Comparison of ENCODE assay signal across 8 cellular contexts in the genomic region with DNA sequence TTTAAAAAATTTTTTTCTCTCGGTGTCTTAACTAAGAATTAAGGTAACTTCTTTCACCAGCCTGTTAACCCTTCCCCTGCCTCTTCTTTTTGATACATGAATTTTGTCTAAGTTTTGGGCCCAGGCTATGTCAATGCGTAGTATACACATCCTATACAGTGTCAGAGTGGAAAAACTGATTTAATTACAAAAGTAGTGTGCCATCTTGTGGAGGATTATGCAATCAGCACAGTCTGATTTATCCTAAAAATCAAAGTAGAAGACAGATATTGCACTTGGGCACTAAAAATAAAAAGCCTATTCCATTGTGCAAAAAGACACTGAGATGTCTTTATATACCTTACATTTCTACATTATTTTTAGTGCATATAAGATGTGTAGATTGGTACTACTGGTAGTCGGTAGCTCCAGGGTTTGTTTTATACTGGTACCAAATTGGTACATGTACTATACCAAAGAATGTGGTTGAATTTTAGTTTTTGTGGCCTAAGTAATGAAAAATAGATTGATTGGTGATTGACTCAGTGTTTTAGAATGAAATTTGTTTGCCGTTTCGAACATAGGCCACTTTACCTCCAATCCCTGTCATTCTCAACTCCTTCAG.
DNase-seq lines count a peak whose midpoint lies in the region; ATAC-seq and TF ChIP-seq lines count a peak whose summit lies in the region.

No MANE protein-coding gene starts in this region.

- H3K27ac ChIP-seq in CD4-positive, alpha-beta memory T cell (ENCODE audit: low read depth, low read length), result no peak overlapping the region

- H3K36me3 Mint-ChIP-seq in CD4-positive, alpha-beta memory T cell, result peaks cover 15 to 21% of the 10 kb centered on the region in 2 donors
- H3K36me3 Mint-ChIP-seq in type B pancreatic cell, result peaks cover 8% of the 10 kb centered on the region

- peaks cover 0 to 2% (median 0%) of the 10 kb centered on the region in 8 donors for H3K9me3 Mint-ChIP-seq in CD4-positive, alpha-beta memory T cell
- H3K9me3 Mint-ChIP-seq in type B pancreatic cell, result no peaks in the 10 kb centered on the region

- intact Hi-C loops in CD4-positive, alpha-beta memory T cell (cut with micrococcal nuclease), result loop anchor here (1.0 to 5.0 kb wide), 3 partner anchors 355 to 527 kb away; no protein-coding TSS in a partner anchor
- intact Hi-C loops in left colon (cut with DNase I, micrococcal nuclease) (loop anchor here in 1 of 2 donors (10.0 kb wide), 2 partner anchors 320 to 350 kb away; no protein-coding TSS in a partner anchor), posterior cingulate gyrus (cut with DNase I) (loop anchor here (5.0 to 10.0 kb wide), 4 partner anchors 97 to 520 kb away; a partner anchor contains a TSS)

- ATAC-seq in left colon (peak; percentile 73), HG02642 (IDR thresholded peaks at IDR 0.05; ENCODE audit: poor library complexity, unreplicated experiment) (no peak)

- TF ChIP-seq CTCF in cardiac fibroblast (IDR thresholded peaks at IDR 0.05; ENCODE audit: low read depth, low read length) (peak; percentile 56), type B pancreatic cell (conservative IDR thresholded peaks at IDR 0.05) (peak; percentile 77)

- H3K9me3 ChIP-seq in CD4-positive, alpha-beta memory T cell (ENCODE audit: control insufficient read depth in 1 of 2, low read length in 2 of 2), result no peaks in the 10 kb centered on the region

- no peaks in the 10 kb centered on the region for H3K27me3 Mint-ChIP-seq in CD4-positive, alpha-beta memory T cell
- H3K27me3 Mint-ChIP-seq in type B pancreatic cell, result no peaks in the 10 kb centered on the region

- peaks cover 3 to 11% (median 6%) of the 10 kb centered on the region in 4 donors for H3K4me1 Mint-ChIP-seq in CD4-positive, alpha-beta memory T cell
- H3K4me1 Mint-ChIP-seq in type B pancreatic cell (ENCODE audit: unreplicated experiment), result peaks cover 3% of the 10 kb centered on the region

- CTCF ChIA-PET in CD4-positive, alpha-beta memory T cell (lab: Charles Lee; ENCODE audit: partially characterized antibody), result interaction anchor here (1.0 to 1.8 kb wide), 3 partner anchors 316 to 527 kb away, joined by 3 to 6 read pairs (median 4); no protein-coding TSS in a partner anchor

- no peak overlapping the region for H3K4me3 ChIP-seq in CD4-positive, alpha-beta memory T cell (ENCODE audit: low read length in 2 of 2)
- H3K4me3 ChIP-seq in cardiac fibroblast (replicated peaks in 1 of 2; ENCODE audit: low read depth in 2 of 2, low read length in 2 of 2), result no peak overlapping the region

- POLR2A ChIA-PET in CD4-positive, alpha-beta memory T cell (lab: Charles Lee; ENCODE audit: partially characterized antibody), result no interaction called here

- DNase-seq in CD4-positive, alpha-beta memory T cell, result peak; percentile 28 to 46 (median 34)
- DNase-seq in H4 (ENCODE audit: low spot score), result peak; percentile 47
- DNase-seq in NCI-H69 (lab: John Stamatoyannopoulos, UW), result peak; percentile 74
- DNase-seq in cardiac fibroblast (ENCODE audit: low read depth in 2 of 2), result peak; percentile 69 to 73
- no peak for DNase-seq in left colon
- no peak for DNase-seq in type B pancreatic cell (ENCODE audit: extremely low spot score, unreplicated experiment)
- no peak for DNase-seq in posterior cingulate gyrus

- H3K4me3 Mint-ChIP-seq in CD4-positive, alpha-beta memory T cell, result no peak overlapping the region
- no peak overlapping the region for H3K4me3 Mint-ChIP-seq in type B pancreatic cell

- peak overlapping the region in 3 of 7 donors; percentile 9 to 47 (median 14) for H3K27ac Mint-ChIP-seq in CD4-positive, alpha-beta memory T cell
- no peak overlapping the region for H3K27ac Mint-ChIP-seq in type B pancreatic cell

- peaks cover 5% of the 10 kb centered on the region for H3K36me3 ChIP-seq in CD4-positive, alpha-beta memory T cell (ENCODE audit: insufficient read depth, low read length)

- no peaks in the 10 kb centered on the region for H3K27me3 ChIP-seq in CD4-positive, alpha-beta memory T cell (ENCODE audit: insufficient read depth, low read length)

- H3K4me1 ChIP-seq in CD4-positive, alpha-beta memory T cell (ENCODE audit: insufficient read depth, low read length), result no peaks in the 10 kb centered on the region

Comparison
In these comparisons a context has a peak if more than half of its experiments do, and no peak if none do; other contexts are left out.
1. DNase-seq: peak in CD4-positive, alpha-beta memory T cell (5 of 5), H4 (single experiment), NCI-H69 (single experiment) and cardiac fibroblast (2 of 2); none in left colon (0 of 2), type B pancreatic cell (single experiment) and posterior cingulate gyrus (0 of 10).